ENCODE assay signal across 17 cellular contexts in the genomic region with DNA sequence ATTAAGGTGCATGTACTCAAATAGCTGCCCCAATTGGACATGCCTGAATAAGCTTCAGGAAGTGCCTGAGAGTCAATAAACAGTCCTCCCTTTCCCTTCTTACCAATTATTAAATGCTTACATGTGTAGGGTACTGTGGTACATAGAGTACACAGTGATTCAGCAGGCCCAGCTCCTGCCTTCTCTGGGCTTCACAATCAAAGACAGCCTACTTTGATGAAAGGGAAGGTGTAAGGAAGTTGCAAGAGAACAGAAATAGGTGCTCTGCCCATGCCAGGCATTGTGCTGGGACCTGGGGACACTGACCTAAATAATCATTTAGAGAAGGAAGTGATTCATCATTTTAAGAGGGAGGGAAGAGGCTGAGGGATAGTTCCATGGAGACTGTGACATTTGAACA. TPM values are rescaled to one million over a fixed set of nuclear protein-coding genes. Genes with fewer than 3 reads are reported as not detected.
DNase-seq lines count a peak whose midpoint lies in the region; ATAC-seq and TF ChIP-seq lines count a peak whose summit lies in the region.
"Had no signal": no experiment of that assay in that cellular context is flagged by ENCODE, and none has a peak within 500 bp of the region (broad histone marks: within the 10 kb centered on the region; RNA-seq: fewer than 3 reads in every experiment).

No MANE protein-coding gene starts in this region.

- H3K36me3 Mint-ChIP-seq in activated T-helper 17 cell treated with anti-CD3 and anti-CD28 coated beads, Interleukin-2, amount 50 U/mL, for 72 hours (ENCODE audit: low read depth), result no peaks in the 10 kb centered on the region

- no peak overlapping the region for H3K27ac ChIP-seq in mammary epithelial cell (ENCODE audit: insufficient read depth, low read depth, low read length)
- peak overlapping the region in 1 of 2 donors; percentile 48 for H3K27ac ChIP-seq in breast epithelium
- H3K27ac ChIP-seq in thyroid gland, result peak overlapping the region in 2 of 3 donors; percentile 1 to 17
- H3K27ac ChIP-seq in testis, result no peak overlapping the region
- H3K27ac ChIP-seq: prostate gland had no signal

- H3K4me1 ChIP-seq in mammary epithelial cell (ENCODE audit: insufficient read depth, low read length) (peaks cover 5% of the 10 kb centered on the region), breast epithelium (no peaks in the 10 kb centered on the region), thyroid gland (peaks cover 21 to 26% of the 10 kb centered on the region in 2 donors), testis (no peaks in the 10 kb centered on the region)
- H3K4me1 ChIP-seq: prostate gland had no signal

- peak; percentile 57 for ATAC-seq in activated T-helper 17 cell treated with anti-CD3 and anti-CD28 coated beads, Interleukin-2, amount 50 U/mL, for 72 hours (replicated peaks)

- intact Hi-C loops in mammary epithelial cell (cut with micrococcal nuclease) (no loop called here), breast epithelium (cut with DNase I; ENCODE audit: low total_unique reads) (no loop called here), thyroid gland (cut with DNase I) (no loop called here), testis (cut with DNase I; ENCODE audit: low total_unique reads) (no loop called here), lower leg skin (cut with DNase I; ENCODE audit: low total_unique reads) (no loop called here)

- in situ Hi-C loops in mammary epithelial cell (cut with MboI; ENCODE audit: low sequenced_read_pairs in 2 of 2), result no loop called here

- H4K20me1 ChIP-seq in mammary epithelial cell (ENCODE audit: insufficient read depth, low read length), result no peaks in the 10 kb centered on the region

- H3K4me3 Mint-ChIP-seq in activated T-helper 17 cell treated with anti-CD3 and anti-CD28 coated beads, Interleukin-2, amount 50 U/mL, for 72 hours, result peak overlapping the region; percentile 9
- H3K4me3 Mint-ChIP-seq: activated naive CD8-positive, alpha-beta T cell treated with anti-CD3 and anti-CD28 coated beads, Interleukin-2, amount 10 ng/mL, durations not matched to agents 7 days and 5 days had no signal

- peak overlapping the region; percentile 31 for H2AFZ ChIP-seq in mammary epithelial cell (ENCODE audit: low read depth, low read length)

- H3K27me3 ChIP-seq in mammary epithelial cell (ENCODE audit: insufficient read depth, low read length) (no peaks in the 10 kb centered on the region), breast epithelium (no peaks in the 10 kb centered on the region), thyroid gland (no peaks in the 10 kb centered on the region), MG63 (no peaks in the 10 kb centered on the region), testis (no peaks in the 10 kb centered on the region)
- H3K27me3 ChIP-seq: heart right ventricle had no signal

- no peak overlapping the region for H3K9ac ChIP-seq in mammary epithelial cell (ENCODE audit: insufficient read depth, low read length)

- H3K4me3 ChIP-seq in mammary epithelial cell (replicated peaks in 1 of 3; ENCODE audit: insufficient read depth in 1 of 3, low read depth in 2 of 3, low read length in 3 of 3), result no peak overlapping the region
- H3K4me3 ChIP-seq in breast epithelium, result no peak overlapping the region
- H3K4me3 ChIP-seq in NB4 (ENCODE audit: low read depth, low read length), result no peak overlapping the region
- H3K4me3 ChIP-seq in thyroid gland (replicated peaks in 1 of 3), result no peak overlapping the region
- H3K4me3 ChIP-seq in MG63, result no peak overlapping the region
- H3K4me3 ChIP-seq in testis, result no peak overlapping the region
- H3K4me3 ChIP-seq in lower leg skin (ENCODE audit: low read depth, poor library complexity, severe bottlenecking), result no peak overlapping the region
- H3K4me3 ChIP-seq: heart right ventricle, lung, prostate gland had no signal

- H3K9me3 ChIP-seq in mammary epithelial cell (replicated peaks; ENCODE audit: insufficient read depth, low read length) (no peaks in the 10 kb centered on the region), breast epithelium (no peaks in the 10 kb centered on the region), thyroid gland (no peaks in the 10 kb centered on the region), MG63 (no peaks in the 10 kb centered on the region), testis (no peaks in the 10 kb centered on the region)
- H3K9me3 ChIP-seq: heart right ventricle, prostate gland had no signal

- TF ChIP-seq POLR2A in breast epithelium (IDR thresholded peaks at IDR 0.05) (no peak), NB4 (IDR thresholded peaks at IDR 0.05; ENCODE audit: extremely low read depth, insufficient read length) (no peak), thyroid gland (IDR thresholded peaks at IDR 0.05) (no peak), testis (IDR thresholded peaks at IDR 0.05) (no peak), lower leg skin (IDR thresholded peaks at IDR 0.05) (no peak)

- peak overlapping the region; percentile 79 for H3K27ac Mint-ChIP-seq in activated T-helper 17 cell treated with anti-CD3 and anti-CD28 coated beads, Interleukin-2, amount 50 U/mL, for 72 hours
- H3K27ac Mint-ChIP-seq: activated naive CD8-positive, alpha-beta T cell treated with anti-CD3 and anti-CD28 coated beads, Interleukin-2, amount 10 ng/mL, durations not matched to agents 7 days and 5 days had no signal

- no peaks in the 10 kb centered on the region for H3K9me3 Mint-ChIP-seq in activated T-helper 17 cell treated with anti-CD3 and anti-CD28 coated beads, Interleukin-2, amount 50 U/mL, for 72 hours

- H3K4me1 Mint-ChIP-seq in activated T-helper 17 cell treated with anti-CD3 and anti-CD28 coated beads, Interleukin-2, amount 50 U/mL, for 72 hours, result peaks cover 43% of the 10 kb centered on the region

- DNase-seq in mammary epithelial cell (no peak), breast epithelium (ENCODE audit: low spot score in 2 of 2) (no peak), NB4 (ENCODE audit: low read depth) (peak; percentile 77), thyroid gland (no peak), MG63 (no peak), testis (no peak), lower leg skin (ENCODE audit: low spot score in 2 of 2) (no peak)
- DNase-seq: activated CD8-positive, alpha-beta memory T cell treated with anti-CD3 and anti-CD28 coated beads for 24 hours; activated naive CD8-positive, alpha-beta T cell treated with anti-CD3 and anti-CD28 coated beads, Interleukin-2, amount 10 ng/mL, durations not matched to agents 7 days and 5 days; HCEC 1CT; heart right ventricle; Karpas-422; NCI-H446 treated with DMSO at 0.1 percent for 48 hours; substantia nigra had no signal

- BruUV-seq in mammary epithelial cell (replicated peaks; lab: Mats Ljungman, UMichigan), result no TSS peak

- CTCF ChIA-PET in mammary epithelial cell (lab: Charles Lee; ENCODE audit: low non-redundant PET), result no interaction called here

- no peak for TF ChIP-seq CTCF in mammary epithelial cell (conservative IDR thresholded peaks at IDR 0.05 in 1 of 2, IDR thresholded peaks at IDR 0.05 in 1 of 2; ENCODE audit: extremely low read depth in 1 of 2, insufficient read depth in 1 of 2, low read depth in 1 of 2, low read length in 2 of 2)
- TF ChIP-seq CTCF in breast epithelium (IDR thresholded peaks at IDR 0.05), result no peak
- no peak for TF ChIP-seq CTCF in NB4 (IDR thresholded peaks at IDR 0.05; ENCODE audit: low read depth, low read length)
- no peak for TF ChIP-seq CTCF in thyroid gland (IDR thresholded peaks at IDR 0.05)
- TF ChIP-seq CTCF in testis (IDR thresholded peaks at IDR 0.05), result no peak
- TF ChIP-seq CTCF in lower leg skin (IDR thresholded peaks at IDR 0.05), result no peak

- no peaks in the 10 kb centered on the region for H3K79me2 ChIP-seq in mammary epithelial cell (ENCODE audit: insufficient read depth, low read length)

- H3K27me3 Mint-ChIP-seq in activated T-helper 17 cell treated with anti-CD3 and anti-CD28 coated beads, Interleukin-2, amount 50 U/mL, for 72 hours, result no peaks in the 10 kb centered on the region
- H3K27me3 Mint-ChIP-seq: activated naive CD8-positive, alpha-beta T cell treated with anti-CD3 and anti-CD28 coated beads, Interleukin-2, amount 10 ng/mL, durations not matched to agents 7 days and 5 days had no signal

- H3K36me3 ChIP-seq in mammary epithelial cell (ENCODE audit: insufficient read depth, low read length) (no peaks in the 10 kb centered on the region), breast epithelium (no peaks in the 10 kb centered on the region), thyroid gland (no peaks in the 10 kb centered on the region), MG63 (no peaks in the 10 kb centered on the region), testis (ENCODE audit: low read depth, missing control alignments) (no peaks in the 10 kb centered on the region)
- H3K36me3 ChIP-seq: heart right ventricle, prostate gland had no signal

- dilution Hi-C loops in mammary epithelial cell (cut with HindIII; ENCODE audit: low sequenced_read_pairs), result no loop called here

- no peak overlapping the region for H3K4me2 ChIP-seq in mammary epithelial cell (ENCODE audit: insufficient read depth, low read depth, low read length)

RNA-seq across cellular contexts. Expression of a gene that starts 17.2 kb away (rescaled TPM):
- total RNA-seq in mammary epithelial cell (10 to 100 TPM in 1 of 2 donors, 1 to 10 TPM in 1; 5.8 to 23.0 TPM), breast epithelium (10 to 100 TPM; 41.0 to 52.8 (median 46.4) TPM), thyroid gland (10 to 100 TPM; 27.4 to 50.4 (median 39.4) TPM), testis (10 to 100 TPM; 25.9 to 26.6 TPM), lower leg skin (10 to 100 TPM; 24.9 to 39.6 (median 35.9) TPM)
- polyA plus RNA-seq in mammary epithelial cell (2.5 TPM), testis (ENCODE audit: insufficient read depth, low read depth, low replicate concordance) (24.8 TPM)
- polyA minus RNA-seq in mammary epithelial cell, result 3.3 TPM
- 10 to 100 TPM in 1 of 2 donors, 1 to 10 TPM in 1; 7.0 to 10.8 TPM for total RNA-seq in activated T-helper 17 cell treated with anti-CD3 and anti-CD28 coated beads, Interleukin-2, amount 50 U/mL, for 72 hours
- total RNA-seq in MG63 (2014; rRNA removed; shearing (Covaris generic); ENCODE audit: low replicate concordance), result 0.79 and 1.6 TPM in 2 replicates

Comparison
In these comparisons a context has a peak if more than half of its experiments do, and no peak if none do; other contexts are left out.
1. H3K27ac ChIP-seq: peak in thyroid gland (2 of 3); none in mammary epithelial cell (single experiment) and testis (0 of 2).